20 cellular contexts compared by ENCODE assay signal in genomic region chr7:126483972-126484371, GRCh38.
A peak's percentile ranks its signal among the peaks of the same experiment; 100 is the strongest.
DNase-seq lines count a peak whose midpoint lies in the region; ATAC-seq and FAIRE-seq lines count a peak whose summit lies in the region.
"Had no signal": no experiment of that assay in that cellular context is flagged by ENCODE, and none has a peak within 500 bp of the region (broad histone marks: within the 10 kb centered on the region; RNA-seq: fewer than 3 reads in every experiment).

No MANE protein-coding gene starts in this region.

- ATAC-seq in GM19467 (IDR thresholded peaks at IDR 0.05; ENCODE audit: unreplicated experiment), result no peak
- no peak for ATAC-seq in GM18511 (IDR thresholded peaks at IDR 0.05; ENCODE audit: unreplicated experiment)
- ATAC-seq: stimulated activated effector memory CD8-positive, alpha-beta T cell treated with anti-CD3 and anti-CD28 coated beads, Interleukin-12 subunit alpha, Interleukin-12 subunit beta, amount 100 ng/mL, for 72 hours had no signal

- DNase-seq in DMS 273 (lab: John Stamatoyannopoulos, UW; ENCODE audit: unreplicated experiment) (peak; percentile 12), DMS 273 treated with DMSO at 0.1 percent for 48 hours (lab: John Stamatoyannopoulos, UW) (no peak), NCI-H1694 treated with DMSO at 0.1 percent for 48 hours (lab: John Stamatoyannopoulos, UW) (peak; percentile 34), NCI-H774 (lab: John Stamatoyannopoulos, UW) (peak; percentile 84), skeletal muscle cell (ENCODE audit: low read depth) (peak; percentile 4), GM19239 (ENCODE audit: insufficient read length, low spot score) (no peak)
- DNase-seq: activated naive CD4-positive, alpha-beta T cell treated with anti-CD3 and anti-CD28 coated beads for 36 hours; activated T-cell treated with anti-CD3 and anti-CD28 coated beads for 4 hours; endodermal cell; midbrain; NCI-H526 treated with DMSO at 0.1 percent for 48 hours; SW 1271; tibial artery had no signal

- no peak for FAIRE-seq in GM19239 (lab: Jason Lieb, UNC)
- FAIRE-seq: RCC 7860 had no signal

- H3K4me3 ChIP-seq in skeletal muscle cell (ENCODE audit: low read depth, low read length), result no peak overlapping the region
- H3K4me3 ChIP-seq: ascending aorta, hepatocyte, neural progenitor cell, tibial artery had no signal

Comparison
In these comparisons a context has a peak if more than half of its experiments do, and no peak if none do; other contexts are left out.
1. DNase-seq: peak in DMS 273 (single experiment), NCI-H1694 treated with DMSO at 0.1 percent for 48 hours (single experiment), NCI-H774 (single experiment) and skeletal muscle cell (single experiment); none in DMS 273 treated with DMSO at 0.1 percent for 48 hours (single experiment) and GM19239 (single experiment).